ENCODE assay signal across 1 cellular context in genomic region chr3:37765591-37766219, GRCh38.
TF ChIP-seq lines count a peak whose summit lies in the region.

No MANE protein-coding gene starts in this region.

TF ChIP-seq in K562, 482 proteins besides CTCF, POLR2A, EP300 and RAD21 (continued from another document and continues in another):
- TF ChIP-seq AFF4 (CRISPR knock-in tag; IDR thresholded peaks at IDR 0.05), result no peak
- TF ChIP-seq ZNF561 (CRISPR knock-in tag; conservative IDR thresholded peaks at IDR 0.05), result no peak
- TF ChIP-seq POLR3G (IDR thresholded peaks at IDR 0.05; ENCODE audit: extremely low read depth, insufficient read length, insufficient replicate concordance), result no peak
- TF ChIP-seq CHAMP1 (IDR thresholded peaks at IDR 0.05), result no peak
- no peak for TF ChIP-seq PCBP2 (IDR thresholded peaks at IDR 0.05; ENCODE audit: low read depth, low read length, poor library complexity, severe bottlenecking)
- no peak for TF ChIP-seq ARID3B (CRISPR knock-in tag; IDR thresholded peaks at IDR 0.05; ENCODE audit: borderline replicate concordance)
- TF ChIP-seq ZNF121 (CRISPR knock-in tag; conservative IDR thresholded peaks at IDR 0.05), result no peak
- TF ChIP-seq ZNF77 (CRISPR knock-in tag; IDR thresholded peaks at IDR 0.05), result no peak
- no peak for TF ChIP-seq EWSR1 (IDR thresholded peaks at IDR 0.05; ENCODE audit: borderline replicate concordance, low read depth, partially characterized antibody)
- TF ChIP-seq ZBTB7A (IDR thresholded peaks at IDR 0.05; ENCODE audit: borderline replicate concordance, control insufficient read depth, low read depth, low read length), result no peak
- no peak for TF ChIP-seq SRSF9 (IDR thresholded peaks at IDR 0.05; ENCODE audit: borderline replicate concordance, low read depth, low read length)
- peak; percentile 41 to 48; a peak in 1 of 4 replicates for TF ChIP-seq MAZ (CRISPR knock-in tag; conservative IDR thresholded peaks at IDR 0.05 in 1 of 2, IDR thresholded peaks at IDR 0.05 in 1 of 2)
- TF ChIP-seq GABPB1 (CRISPR knock-in tag; IDR thresholded peaks at IDR 0.05), result peak; percentile 38; the same call in 1 of the 2 replicates
- TF ChIP-seq RBM25 (IDR thresholded peaks at IDR 0.05; ENCODE audit: low read depth, low read length, severe bottlenecking), result no peak
- TF ChIP-seq GTF3C2 (IDR thresholded peaks at IDR 0.05; ENCODE audit: borderline replicate concordance, extremely low read depth, insufficient read length), result no peak
- TF ChIP-seq HES1 (IDR thresholded peaks at IDR 0.05; ENCODE audit: low read depth), result peak; percentile 97
- TF ChIP-seq ZNF324 (CRISPR knock-in tag; IDR thresholded peaks at IDR 0.05), result no peak
- TF ChIP-seq TCF15 (CRISPR knock-in tag; IDR thresholded peaks at IDR 0.05), result no peak
- 0 out of 2 replicates have a peak, but pooled peaks have one; percentile 21 for TF ChIP-seq HDAC8 (tag; IDR thresholded peaks at IDR 0.05)
- no peak for TF ChIP-seq ZFP91 (CRISPR knock-in tag; IDR thresholded peaks at IDR 0.05)
- no peak for TF ChIP-seq SFPQ (IDR thresholded peaks at IDR 0.05; ENCODE audit: low read depth, low read length)
- TF ChIP-seq ZNF696 (CRISPR knock-in tag; conservative IDR thresholded peaks at IDR 0.05), result no peak
- no peak for TF ChIP-seq STAT5B (CRISPR knock-in tag; IDR thresholded peaks at IDR 0.05)
- TF ChIP-seq ESRRA (IDR thresholded peaks at IDR 0.05; ENCODE audit: borderline replicate concordance, low read depth), result peak; percentile 81; the same call in 1 of the 2 replicates
- no peak for TF ChIP-seq SUPT5H (IDR thresholded peaks at IDR 0.05)
- no peak for TF ChIP-seq CCNT2 (IDR thresholded peaks at IDR 0.05; ENCODE audit: borderline replicate concordance, extremely low read depth, insufficient read length, low read depth, low read length)
- no peak for TF ChIP-seq PTTG1 (tag; IDR thresholded peaks at IDR 0.05; ENCODE audit: low read depth)
- TF ChIP-seq ARNT (IDR thresholded peaks at IDR 0.05), result peak in 1 of 2 experiments; percentile 93; a peak in 3 of 4 replicates
- TF ChIP-seq RBM17 (IDR thresholded peaks at IDR 0.05; ENCODE audit: borderline replicate concordance, low read depth, low read length), result no peak
- no peak for TF ChIP-seq CBX2 (IDR thresholded peaks at IDR 0.05; ENCODE audit: insufficient read depth, low read length, poor library complexity, severe bottlenecking)
- TF ChIP-seq GMEB1 (CRISPR knock-in tag; IDR thresholded peaks at IDR 0.05), result no peak
- TF ChIP-seq ZNF778 (CRISPR knock-in tag; IDR thresholded peaks at IDR 0.05), result no peak
- TF ChIP-seq NFIX (CRISPR knock-in tag; IDR thresholded peaks at IDR 0.05; ENCODE audit: low read depth), result no peak
- TF ChIP-seq TEAD2 (tag; IDR thresholded peaks at IDR 0.05), result no peak
- TF ChIP-seq FOXK2 (conservative IDR thresholded peaks at IDR 0.05 in 1 of 2, IDR thresholded peaks at IDR 0.05 in 1 of 2; ENCODE audit: low read depth in 2 of 2), result peak; percentile 50 to 64; a peak in 2 of 4 replicates
- TF ChIP-seq L3MBTL2 (IDR thresholded peaks at IDR 0.05), result peak; percentile 75
- TF ChIP-seq ATF6 (CRISPR knock-in tag; IDR thresholded peaks at IDR 0.05), result no peak
